15 cellular contexts compared by ENCODE assay signal in genomic region chr5:96036301-96036700, GRCh38.
"Had no signal": no experiment of that assay in that cellular context is flagged by ENCODE, and none has a peak within 500 bp of the region (broad histone marks: within the 10 kb centered on the region; RNA-seq: fewer than 3 reads in every experiment).

No MANE protein-coding gene starts in this region.

- H2AFZ ChIP-seq: neural progenitor cell had no signal

- H3K9me3 ChIP-seq: adrenal gland, right lobe of liver, upper lobe of right lung had no signal

- H3K4me2 ChIP-seq: neural progenitor cell had no signal

- H3K9ac ChIP-seq: neural progenitor cell had no signal

- H3K27ac ChIP-seq: adrenal gland, neural progenitor cell, right lobe of liver, upper lobe of right lung had no signal

- ATAC-seq: activated CD4-positive, alpha-beta T cell treated with anti-CD3 and anti-CD28 coated beads for 36 hours; activated CD8-positive, alpha-beta memory T cell treated with anti-CD3 and anti-CD28 coated beads, Interleukin-2, amount 10 ng/mL, durations not matched to agents 7 days and 5 days; left colon; upper lobe of right lung had no signal

- H3K4me1 ChIP-seq: adrenal gland, neural progenitor cell, upper lobe of right lung had no signal

- H3K27me3 ChIP-seq: adrenal gland, neural progenitor cell, right lobe of liver, upper lobe of right lung had no signal

- H3K36me3 ChIP-seq: adrenal gland, neural progenitor cell, right lobe of liver, upper lobe of right lung had no signal

- FAIRE-seq: colon, endometrium had no signal

- DNase-seq: activated CD4-positive, alpha-beta memory T cell treated with anti-CD3 and anti-CD28 coated beads for 36 hours; activated CD4-positive, alpha-beta T cell treated with anti-CD3 and anti-CD28 coated beads for 36 hours; activated CD8-positive, alpha-beta memory T cell treated with anti-CD3 and anti-CD28 coated beads, Interleukin-2, amount 10 ng/mL, durations not matched to agents 7 days and 5 days; activated effector memory CD4-positive, alpha-beta T cell treated with Interleukin-2 at 50 U/mL for 16 hours; activated T-cell treated with anti-CD3 and anti-CD28 coated beads, Interleukin-2, amount 50 U/mL, for 24 hours; adrenal gland; caudate nucleus; foreskin fibroblast; head of caudate nucleus; left colon; right lobe of liver; upper lobe of right lung had no signal

- H3K4me3 ChIP-seq: adrenal gland, neural progenitor cell, right lobe of liver, upper lobe of right lung had no signal
